ENCODE assay signal across 9 cellular contexts in the genomic region with DNA sequence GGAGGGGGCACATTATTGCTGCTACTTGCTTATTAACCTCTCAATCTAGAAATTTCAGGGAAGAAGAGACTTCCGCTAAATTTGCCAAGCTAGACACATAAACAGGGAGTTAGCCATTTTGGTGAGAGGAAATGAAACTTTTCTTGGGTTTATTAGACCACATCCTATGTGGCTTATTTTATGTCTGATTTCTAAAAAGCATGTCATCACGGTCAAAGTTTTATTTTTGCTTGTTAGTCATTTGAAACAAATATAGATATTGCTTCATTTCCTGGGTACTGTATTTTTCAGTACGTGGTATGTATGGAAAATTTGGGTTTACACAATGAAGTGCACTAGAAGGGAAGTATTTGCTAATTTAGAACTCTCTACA.
DNase-seq lines count a peak whose midpoint lies in the region; ATAC-seq and TF ChIP-seq lines count a peak whose summit lies in the region.
"Had no signal": no experiment of that assay in that cellular context is flagged by ENCODE, and none has a peak within 500 bp of the region (broad histone marks: within the 10 kb centered on the region; RNA-seq: fewer than 3 reads in every experiment).

No MANE protein-coding gene starts in this region.

- H3K4me3 ChIP-seq in fibroblast of pulmonary artery (replicated peaks; ENCODE audit: low read depth, low read length): no peak overlapping the region

- H3K4me1 Mint-ChIP-seq in CD14-positive monocyte: peaks cover 59% of the 10 kb centered on the region

- peak overlapping the region in 1 of 2 donors; percentile 70 for H3K4me3 Mint-ChIP-seq in CD14-positive monocyte
- H3K4me3 Mint-ChIP-seq: nephron had no signal

- DNase-seq in CD14-positive monocyte (ENCODE audit: low spot score) (no peak), NOMO-1 (lab: John Stamatoyannopoulos, UW; ENCODE audit: unreplicated experiment in 2 of 2) (peak; percentile 91 to 98), fibroblast of pulmonary artery (ENCODE audit: low read depth) (peak; percentile 65), COLO668 (lab: John Stamatoyannopoulos, UW; ENCODE audit: unreplicated experiment) (no peak), DMS 273 (lab: John Stamatoyannopoulos, UW; ENCODE audit: unreplicated experiment) (no peak), GM20000 (ENCODE audit: low spot score) (no peak)
- no peak for DNase-seq in stimulated activated CD4-positive, alpha-beta T cell treated with anti-CD3 and anti-CD28 coated beads, Interleukin-2, amount 100 ng/mL, for 24 hours

- intact Hi-C loops in CD14-positive monocyte (cut with micrococcal nuclease): loop anchor here (5.0 to 10.0 kb wide), 3 partner anchors 139 to 239 kb away; a partner anchor contains a TSS

- peaks cover 8 to 38% (median 34%) of the 10 kb centered on the region in 7 donors for H3K9me3 Mint-ChIP-seq in CD14-positive monocyte
- H3K9me3 Mint-ChIP-seq: nephron had no signal

- peaks cover 40 to 82% (median 64%) of the 10 kb centered on the region in 3 donors for H3K27me3 Mint-ChIP-seq in CD14-positive monocyte (ENCODE audit: low read depth in 3 of 3)

- TF ChIP-seq CTCF in CD14-positive monocyte (IDR thresholded peaks at IDR 0.05) (no peak), fibroblast of pulmonary artery (IDR thresholded peaks at IDR 0.05; ENCODE audit: low read length, missing control alignments) (no peak), GM20000 (IDR thresholded peaks at IDR 0.05; ENCODE audit: extremely low read depth, missing control alignments) (no peak)

- ATAC-seq in GM21619 (IDR thresholded peaks at IDR 0.05; ENCODE audit: unreplicated experiment): peak; percentile 77

- H3K36me3 Mint-ChIP-seq in CD14-positive monocyte: peaks cover 71% of the 10 kb centered on the region in 2 donors

- peak overlapping the region; percentile 88 to 97 (median 91) for H3K27ac Mint-ChIP-seq in CD14-positive monocyte

Comparison
In these comparisons a context has a peak if more than half of its experiments do, and no peak if none do; other contexts are left out.
1. DNase-seq: peak in NOMO-1 (2 of 2) and fibroblast of pulmonary artery (single experiment); none in CD14-positive monocyte (single experiment), COLO668 (single experiment), DMS 273 (single experiment), stimulated activated CD4-positive, alpha-beta T cell treated with anti-CD3 and anti-CD28 coated beads, Interleukin-2, amount 100 ng/mL, for 24 hours (0 of 2) and GM20000 (single experiment).